11 cellular contexts compared by ENCODE assay signal in the genomic region with DNA sequence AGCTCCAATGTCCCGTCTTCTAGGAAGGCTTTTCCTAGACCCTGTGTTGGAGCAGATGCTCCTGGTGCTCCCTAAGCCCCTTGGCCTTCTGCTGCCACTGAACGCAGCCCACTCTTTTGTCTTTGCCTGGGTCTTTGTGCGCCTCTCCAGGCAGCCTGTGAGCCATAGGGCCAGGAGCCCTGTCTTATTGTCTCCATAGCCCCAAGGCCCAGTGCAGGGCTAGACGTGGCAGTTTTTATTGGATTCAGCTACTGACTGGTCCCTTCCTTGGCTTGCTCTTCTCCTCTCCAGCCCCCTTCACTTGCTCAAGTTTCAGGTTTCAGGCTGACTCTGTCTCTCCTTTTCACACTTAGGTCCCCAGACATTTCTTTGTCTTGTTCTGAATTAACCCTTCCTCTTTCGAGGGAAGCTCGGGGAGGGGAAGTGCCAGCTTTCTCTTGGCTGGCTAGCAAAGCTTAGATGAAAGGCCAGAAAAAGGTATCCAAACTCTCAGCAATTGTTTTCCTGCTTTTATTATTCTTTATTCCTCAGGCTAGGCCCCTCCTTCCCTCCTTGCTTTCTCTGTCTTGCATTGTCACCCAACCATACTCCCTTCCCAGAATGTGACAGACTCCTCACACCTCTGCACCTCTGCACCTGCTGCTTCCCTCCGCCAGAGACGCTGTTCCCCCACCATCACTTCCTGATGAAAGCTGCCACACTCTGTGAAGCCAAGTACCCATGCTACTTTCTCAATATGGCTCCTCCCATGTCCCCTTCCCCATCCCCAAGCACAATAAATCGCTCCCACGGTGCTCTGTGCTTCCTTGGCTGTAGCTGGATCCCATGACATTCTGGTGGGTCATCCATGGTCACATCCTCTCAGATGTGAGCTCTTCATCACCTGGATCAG.
DNase-seq lines count a peak whose midpoint lies in the region; ATAC-seq and TF ChIP-seq lines count a peak whose summit lies in the region.
"Had no signal": no experiment of that assay in that cellular context is flagged by ENCODE, and none has a peak within 500 bp of the region (broad histone marks: within the 10 kb centered on the region; RNA-seq: fewer than 3 reads in every experiment).

No MANE protein-coding gene starts in this region.

- peak overlapping the region; percentile 53 for H3K4me3 Mint-ChIP-seq in memory B cell

- TF ChIP-seq POLR2A in GM18505 (IDR thresholded peaks at IDR 0.05; ENCODE audit: borderline replicate concordance, extremely low read depth, insufficient read depth, insufficient read length), result no peak

- H3K9me3 Mint-ChIP-seq in memory B cell, result peaks cover 1% of the 10 kb centered on the region

- H3K4me1 Mint-ChIP-seq in memory B cell, result peaks cover 50% of the 10 kb centered on the region

- peak; percentile 25 to 29 for DNase-seq in memory B cell (ENCODE audit: low spot score in 2 of 2)
- no peak for DNase-seq in HuH-7 (ENCODE audit: low spot score)
- DNase-seq in kidney tubule cell (ENCODE audit: low spot score), result no peak
- no peak for DNase-seq in SW 1271 (lab: John Stamatoyannopoulos, UW)
- no peak for DNase-seq in NCI-H2081 treated with DMSO at 0.1 percent for 48 hours (lab: John Stamatoyannopoulos, UW)
- DNase-seq: dorsolateral prefrontal cortex; left colon; stimulated activated CD4-positive, alpha-beta T cell treated with anti-CD3 and anti-CD28 coated beads, Interleukin-4, amount 100 ng/mL, for 4 hours had no signal

- peak; percentile 45 for ATAC-seq in GM18505 (IDR thresholded peaks at IDR 0.05; ENCODE audit: unreplicated experiment)
- ATAC-seq in GM21528 (IDR thresholded peaks at IDR 0.05; ENCODE audit: low FRiP score, unreplicated experiment), result peak; percentile 58
- peak; percentile 52 for ATAC-seq in HG03565 (IDR thresholded peaks at IDR 0.05; ENCODE audit: unreplicated experiment)
- ATAC-seq in memory B cell (ENCODE audit: low read depth), result peak; percentile 50
- ATAC-seq: left colon had no signal

- H3K36me3 Mint-ChIP-seq in memory B cell, result no peaks in the 10 kb centered on the region

- peak overlapping the region; percentile 21 for H3K27ac Mint-ChIP-seq in memory B cell

- no peaks in the 10 kb centered on the region for H3K27me3 Mint-ChIP-seq in memory B cell

Comparison
In these comparisons a context has a peak if more than half of its experiments do, and no peak if none do; other contexts are left out.
1. DNase-seq: peak in memory B cell (2 of 2); none in HuH-7 (single experiment), kidney tubule cell (single experiment), SW 1271 (0 of 2) and NCI-H2081 treated with DMSO at 0.1 percent for 48 hours (single experiment).
2. Peak in every context shown above with its lines, with median percentiles within 50 percentile points of each other: ATAC-seq.